9 cellular contexts compared by ENCODE assay signal in genomic region chr1:27561126-27561899, GRCh38.
DNase-seq lines count a peak whose midpoint lies in the region; ATAC-seq and TF ChIP-seq lines count a peak whose summit lies in the region.
"Had no signal": no experiment of that assay in that cellular context is flagged by ENCODE, and none has a peak within 500 bp of the region (broad histone marks: within the 10 kb centered on the region; RNA-seq: fewer than 3 reads in every experiment).

No MANE protein-coding gene starts in this region.

- H3K36me3 ChIP-seq in tibial artery, result peaks cover 0 to 14% (median 10%) of the 10 kb centered on the region in 3 donors

- peaks cover 35% of the 10 kb centered on the region for H3K4me1 Mint-ChIP-seq in T-helper 1 cell treated with Interleukin-12 subunit alpha and Interleukin-12 subunit beta and Interleukin-4 antibody, amounts not matched to agents 30 μg/mL and 1 μg/mL, for 36 hours (ENCODE audit: low read depth)

- intact Hi-C loops in tibial artery (cut with DNase I; ENCODE audit: low total_unique reads), result no loop called here

- H3K9me3 Mint-ChIP-seq in T-helper 1 cell treated with Interleukin-12 subunit alpha and Interleukin-12 subunit beta and Interleukin-4 antibody, amounts not matched to agents 30 μg/mL and 1 μg/mL, for 36 hours, result no peaks in the 10 kb centered on the region

- no peak overlapping the region for H3K4me3 Mint-ChIP-seq in T-helper 1 cell treated with Interleukin-12 subunit alpha and Interleukin-12 subunit beta and Interleukin-4 antibody, amounts not matched to agents 30 μg/mL and 1 μg/mL, for 36 hours

- DNase-seq in T-helper 1 cell (no peak), epithelial cell of prostate (ENCODE audit: low read depth, low spot score) (no peak), midbrain (lab: John Stamatoyannopoulos, UW) (peak; percentile 31), tibial artery (no peak), Kasumi-1 (lab: John Stamatoyannopoulos, UW) (no peak), 8988T (no peak)
- DNase-seq: NCI-H446 had no signal

- H3K27ac Mint-ChIP-seq in T-helper 1 cell treated with Interleukin-12 subunit alpha and Interleukin-12 subunit beta and Interleukin-4 antibody, amounts not matched to agents 30 μg/mL and 1 μg/mL, for 36 hours, result peak overlapping the region; percentile 11

- H3K4me3 ChIP-seq in tibial artery, result peak overlapping the region; percentile 4 to 28

- no peaks in the 10 kb centered on the region for H3K27me3 ChIP-seq in tibial artery

- no peak for ATAC-seq in GM21529 (IDR thresholded peaks at IDR 0.05; ENCODE audit: unreplicated experiment)

- no peaks in the 10 kb centered on the region for H3K9me3 ChIP-seq in tibial artery

- peaks cover 28 to 92% (median 87%) of the 10 kb centered on the region in 4 donors for H3K4me1 ChIP-seq in tibial artery

- H3K27me3 Mint-ChIP-seq in T-helper 1 cell treated with Interleukin-12 subunit alpha and Interleukin-12 subunit beta and Interleukin-4 antibody, amounts not matched to agents 30 μg/mL and 1 μg/mL, for 36 hours (ENCODE audit: low read depth), result no peaks in the 10 kb centered on the region

- TF ChIP-seq CTCF in tibial artery (IDR thresholded peaks at IDR 0.05), result no peak

- H3K36me3 Mint-ChIP-seq in T-helper 1 cell treated with Interleukin-12 subunit alpha and Interleukin-12 subunit beta and Interleukin-4 antibody, amounts not matched to agents 30 μg/mL and 1 μg/mL, for 36 hours (ENCODE audit: low read depth), result peaks cover 5% of the 10 kb centered on the region

- peak overlapping the region; percentile 92 for H3K27ac ChIP-seq in epithelial cell of prostate
- peak overlapping the region; percentile 97 to 99 for H3K27ac ChIP-seq in tibial artery
